ENCODE assay signal across 15 cellular contexts in the genomic region with DNA sequence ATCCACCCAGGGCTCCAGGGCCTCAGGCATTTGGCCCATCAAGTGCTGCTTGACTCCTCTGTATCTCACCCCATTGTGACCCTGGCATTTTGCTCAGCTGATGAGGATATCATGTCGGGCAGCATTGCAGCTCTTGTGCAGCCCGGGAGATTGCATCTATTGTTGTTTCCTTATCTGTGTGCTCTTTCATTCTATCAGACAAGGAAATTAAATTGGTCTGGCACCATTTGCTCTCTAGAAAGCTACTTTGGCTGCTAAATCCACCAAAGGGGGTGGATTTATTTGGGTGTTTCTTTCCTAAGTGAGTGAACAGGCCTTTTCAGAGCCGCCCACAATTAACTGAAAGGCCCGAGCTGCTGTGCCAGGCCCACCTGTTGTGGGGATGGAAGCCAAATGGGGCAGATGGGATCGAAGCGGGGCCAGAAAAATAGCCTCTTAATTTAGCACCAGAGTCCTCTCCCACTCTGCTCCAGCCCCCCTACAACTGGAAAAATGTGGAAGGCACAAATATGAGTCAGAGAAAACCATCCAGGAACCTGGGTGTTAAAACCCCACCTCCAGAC.
"Had no signal": no experiment of that assay in that cellular context is flagged by ENCODE, and none has a peak within 500 bp of the region (broad histone marks: within the 10 kb centered on the region; RNA-seq: fewer than 3 reads in every experiment).

No MANE protein-coding gene starts in this region.

- H3K4me3 ChIP-seq: lung, ovary, sigmoid colon had no signal

- DNase-seq: activated CD4-positive, alpha-beta T cell treated with anti-CD3 and anti-CD28 coated beads for 1 hour; activated CD4-positive, alpha-beta T cell treated with anti-CD3 and anti-CD28 coated beads, Interleukin-2, amount 50 U/mL, for 48 hours; activated naive CD4-positive, alpha-beta T cell treated with Interleukin-2 at 50 U/mL for 16 hours; islet precursor cell; midbrain; ovary; sigmoid colon; stimulated activated CD4-positive, alpha-beta T cell treated with anti-CD3 and anti-CD28 coated beads, Interleukin-12 subunit alpha, Interleukin-12 subunit beta, amount 100 ng/mL, for 4 hours; stimulated activated CD4-positive, alpha-beta T cell treated with anti-CD3 and anti-CD28 coated beads, Interleukin-2, amount 100 ng/mL, for 24 hours had no signal

- H3K36me3 ChIP-seq: ovary, sigmoid colon had no signal

- ATAC-seq: activated T-helper 17 cell treated with anti-CD3 and anti-CD28 coated beads, Interleukin-2, amount 50 U/mL, for 72 hours; stimulated activated effector memory CD8-positive, alpha-beta T cell treated with anti-CD3 and anti-CD28 coated beads, Interleukin-12 subunit alpha, Interleukin-12 subunit beta, amount 100 ng/mL, for 72 hours had no signal

- H3K36me3 Mint-ChIP-seq: stimulated activated effector memory CD8-positive, alpha-beta T cell treated with anti-CD3 and anti-CD28 coated beads, Interleukin-12 subunit alpha, Interleukin-12 subunit beta, amount 100 ng/mL, for 72 hours had no signal

- H3K9me3 Mint-ChIP-seq: activated T-helper 17 cell treated with anti-CD3 and anti-CD28 coated beads, Interleukin-2, amount 50 U/mL, for 72 hours; stimulated activated effector memory CD8-positive, alpha-beta T cell treated with anti-CD3 and anti-CD28 coated beads, Interleukin-12 subunit alpha, Interleukin-12 subunit beta, amount 100 ng/mL, for 72 hours had no signal

- H3K4me3 Mint-ChIP-seq: activated T-helper 17 cell treated with anti-CD3 and anti-CD28 coated beads, Interleukin-2, amount 50 U/mL, for 72 hours; stimulated activated effector memory CD8-positive, alpha-beta T cell treated with anti-CD3 and anti-CD28 coated beads, Interleukin-12 subunit alpha, Interleukin-12 subunit beta, amount 100 ng/mL, for 72 hours had no signal

- H3K27ac ChIP-seq: ovary, sigmoid colon, VCaP had no signal

- H3K27ac Mint-ChIP-seq: activated T-helper 17 cell treated with anti-CD3 and anti-CD28 coated beads, Interleukin-2, amount 50 U/mL, for 72 hours; stimulated activated effector memory CD8-positive, alpha-beta T cell treated with anti-CD3 and anti-CD28 coated beads, Interleukin-12 subunit alpha, Interleukin-12 subunit beta, amount 100 ng/mL, for 72 hours had no signal

- H3K9me3 ChIP-seq: ovary, sigmoid colon had no signal

- FAIRE-seq: colon, endometrium had no signal

- H3K27me3 ChIP-seq: ovary, sigmoid colon had no signal
